Comparison of ENCODE assay signal across 1 cellular context in the genomic region with DNA sequence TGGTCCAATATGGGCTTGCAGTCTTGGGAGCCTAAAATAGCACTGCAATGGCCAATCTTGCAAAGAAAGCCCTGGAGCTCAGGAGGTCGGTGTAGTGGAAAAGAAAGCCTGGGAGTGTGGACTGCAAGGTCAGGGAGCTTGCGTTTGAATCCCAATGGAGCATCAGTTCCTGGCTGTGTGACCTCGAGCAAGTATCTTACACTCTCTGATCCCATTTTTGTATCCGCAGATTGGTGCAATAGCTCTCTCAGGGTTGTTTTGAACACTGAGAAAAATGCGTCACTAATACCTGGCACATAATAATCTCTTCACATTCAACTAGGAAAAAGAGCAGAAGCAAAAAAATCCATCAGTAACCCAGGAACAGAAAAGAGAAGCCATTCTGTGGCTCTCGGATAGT.
TF ChIP-seq lines count a peak whose summit lies in the region.

No MANE protein-coding gene starts in this region.

TF ChIP-seq in WTC11, 78 proteins besides CTCF, POLR2A, EP300 and RAD21 (continued from another document):
- TF ChIP-seq, protein P1, sequence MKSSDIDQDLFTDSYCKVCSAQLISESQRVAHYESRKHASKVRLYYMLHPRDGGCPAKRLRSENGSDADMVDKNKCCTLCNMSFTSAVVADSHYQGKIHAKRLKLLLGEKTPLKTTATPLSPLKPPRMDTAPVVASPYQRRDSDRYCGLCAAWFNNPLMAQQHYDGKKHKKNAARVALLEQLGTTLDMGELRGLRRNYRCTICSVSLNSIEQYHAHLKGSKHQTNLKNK (CRISPR knock-in tag; IDR thresholded peaks at IDR 0.05) = no peak
- TF ChIP-seq TEAD4 (CRISPR knock-in tag; IDR thresholded peaks at IDR 0.05) (no peak), ZNF423 (CRISPR knock-in tag; IDR thresholded peaks at IDR 0.05) (no peak)
- TF ChIP-seq, protein P2, sequence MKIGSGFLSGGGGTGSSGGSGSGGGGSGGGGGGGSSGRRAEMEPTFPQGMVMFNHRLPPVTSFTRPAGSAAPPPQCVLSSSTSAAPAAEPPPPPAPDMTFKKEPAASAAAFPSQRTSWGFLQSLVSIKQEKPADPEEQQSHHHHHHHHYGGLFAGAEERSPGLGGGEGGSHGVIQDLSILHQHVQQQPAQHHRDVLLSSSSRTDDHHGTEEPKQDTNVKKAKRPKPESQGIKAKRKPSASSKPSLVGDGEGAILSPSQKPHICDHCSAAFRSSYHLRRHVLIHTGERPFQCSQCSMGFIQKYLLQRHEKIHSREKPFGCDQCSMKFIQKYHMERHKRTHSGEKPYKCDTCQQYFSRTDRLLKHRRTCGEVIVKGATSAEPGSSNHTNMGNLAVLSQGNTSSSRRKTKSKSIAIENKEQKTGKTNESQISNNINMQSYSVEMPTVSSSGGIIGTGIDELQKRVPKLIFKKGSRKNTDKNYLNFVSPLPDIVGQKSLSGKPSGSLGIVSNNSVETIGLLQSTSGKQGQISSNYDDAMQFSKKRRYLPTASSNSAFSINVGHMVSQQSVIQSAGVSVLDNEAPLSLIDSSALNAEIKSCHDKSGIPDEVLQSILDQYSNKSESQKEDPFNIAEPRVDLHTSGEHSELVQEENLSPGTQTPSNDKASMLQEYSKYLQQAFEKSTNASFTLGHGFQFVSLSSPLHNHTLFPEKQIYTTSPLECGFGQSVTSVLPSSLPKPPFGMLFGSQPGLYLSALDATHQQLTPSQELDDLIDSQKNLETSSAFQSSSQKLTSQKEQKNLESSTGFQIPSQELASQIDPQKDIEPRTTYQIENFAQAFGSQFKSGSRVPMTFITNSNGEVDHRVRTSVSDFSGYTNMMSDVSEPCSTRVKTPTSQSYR (CRISPR knock-in tag; IDR thresholded peaks at IDR 0.05) = no peak
